11 cellular contexts compared by ENCODE assay signal in the genomic region with DNA sequence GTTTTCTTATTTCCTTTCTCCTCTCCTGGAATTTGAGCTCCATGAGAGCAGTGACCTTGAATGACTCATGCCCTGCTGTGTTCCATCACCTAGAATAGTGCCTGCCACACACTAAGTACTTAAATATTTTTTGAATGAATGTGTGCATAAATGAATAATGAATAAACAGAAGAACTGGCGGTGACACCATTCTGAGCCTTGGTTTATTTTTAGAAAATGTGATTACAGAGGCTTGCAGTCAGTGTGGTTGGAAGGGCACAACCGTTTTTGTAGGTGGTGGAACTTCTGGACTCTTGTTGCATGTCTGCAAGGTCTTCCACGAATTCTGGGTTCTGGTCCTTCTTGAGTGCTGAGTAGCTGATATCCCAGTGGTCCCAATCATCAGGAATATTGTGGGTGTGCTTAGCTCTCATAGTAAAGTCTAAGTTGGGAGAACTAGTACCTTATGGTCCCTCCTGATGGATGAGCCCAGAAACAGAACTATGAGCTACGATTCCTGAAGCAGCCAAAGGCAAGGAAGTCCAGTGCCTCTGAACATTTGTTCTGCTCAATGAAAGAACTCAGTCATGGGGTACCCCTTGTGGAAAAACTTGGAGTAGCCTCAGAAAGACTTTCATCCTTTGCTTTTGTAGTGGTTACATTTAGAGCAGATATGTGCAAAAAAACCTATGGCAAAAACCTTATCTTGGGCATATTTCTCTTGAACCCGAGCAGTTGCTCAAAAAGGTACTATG. TPM values are rescaled to one million over a fixed set of nuclear protein-coding genes. Genes with fewer than 3 reads are reported as not detected.
DNase-seq lines count a peak whose midpoint lies in the region; ATAC-seq and TF ChIP-seq lines count a peak whose summit lies in the region.
"Had no signal": no experiment of that assay in that cellular context is flagged by ENCODE, and none has a peak within 500 bp of the region (broad histone marks: within the 10 kb centered on the region; RNA-seq: fewer than 3 reads in every experiment).

No MANE protein-coding gene starts in this region.

- intact Hi-C loops in left ventricle myocardium superior (cut with micrococcal nuclease), result no loop called here

- TF ChIP-seq CTCF in thoracic aorta (IDR thresholded peaks at IDR 0.05), result peak; percentile 46

- H3K4me3 ChIP-seq in thoracic aorta, result peak overlapping the region; percentile 42
- H3K4me3 ChIP-seq: testis had no signal

- ATAC-seq in left ventricle myocardium superior (peak; percentile 91), thoracic aorta (ENCODE audit: insufficient number of reproducible peaks, low FRiP score, low read depth) (peak; percentile 97), HG03039 (IDR thresholded peaks at IDR 0.05; ENCODE audit: unreplicated experiment) (no peak)

- H3K27me3 ChIP-seq in thoracic aorta (replicated peaks; ENCODE audit: insufficient read depth), result no peaks in the 10 kb centered on the region
- H3K27me3 ChIP-seq: testis had no signal

- no peaks in the 10 kb centered on the region for H3K9me3 ChIP-seq in thoracic aorta
- H3K9me3 ChIP-seq: testis had no signal

- DNase-seq in HK-2 (ENCODE audit: unreplicated experiment) (peak; percentile 59), amniotic stem cell (lab: John Stamatoyannopoulos, UW) (peak; percentile 82), left ventricle myocardium superior (no peak), thoracic aorta (ENCODE audit: low spot score) (peak; percentile 13), COR-L47 (lab: John Stamatoyannopoulos, UW) (no peak), NCI-H2227 treated with DMSO at 0.1 percent for 48 hours (lab: John Stamatoyannopoulos, UW) (no peak), putamen (ENCODE audit: low spot score) (no peak)
- DNase-seq: NK-92 treated with Interleukin-12 subunit alpha and Interleukin-12 subunit beta, amount 100 ng/mL, for 24 hours; testis had no signal

- H3K27ac ChIP-seq in thoracic aorta, result peak overlapping the region; percentile 57 to 73
- H3K27ac ChIP-seq: HL-60, testis had no signal

- H3K36me3 ChIP-seq in thoracic aorta, result no peaks in the 10 kb centered on the region

- H3K4me1 ChIP-seq in thoracic aorta (ENCODE audit: control insufficient read depth in 1 of 2, low read depth in 2 of 2), result peaks cover 18 to 42% of the 10 kb centered on the region in 2 donors

RNA-seq across cellular contexts. Expression of a gene that starts 28.8 kb away (rescaled TPM):
- total RNA-seq in left ventricle myocardium superior (35.9 TPM), thoracic aorta (10 to 100 TPM in 1 of 2 donors, 1 to 10 TPM in 1; 7.5 to 29.8 TPM)

RNA-seq across cellular contexts. Expression of a gene that starts 41.8 kb away (rescaled TPM):
- total RNA-seq in left ventricle myocardium superior, result 56.4 TPM
- 10 to 100 TPM; 36.7 to 50.9 TPM for total RNA-seq in thoracic aorta

Comparison
In these comparisons a context has a peak if more than half of its experiments do, and no peak if none do; other contexts are left out.
1. DNase-seq: peak in HK-2 (single experiment), amniotic stem cell (single experiment) and thoracic aorta (single experiment); none in left ventricle myocardium superior (single experiment), COR-L47 (single experiment), NCI-H2227 treated with DMSO at 0.1 percent for 48 hours (single experiment) and putamen (single experiment).